ENCODE assay signal across 12 cellular contexts in the genomic region with DNA sequence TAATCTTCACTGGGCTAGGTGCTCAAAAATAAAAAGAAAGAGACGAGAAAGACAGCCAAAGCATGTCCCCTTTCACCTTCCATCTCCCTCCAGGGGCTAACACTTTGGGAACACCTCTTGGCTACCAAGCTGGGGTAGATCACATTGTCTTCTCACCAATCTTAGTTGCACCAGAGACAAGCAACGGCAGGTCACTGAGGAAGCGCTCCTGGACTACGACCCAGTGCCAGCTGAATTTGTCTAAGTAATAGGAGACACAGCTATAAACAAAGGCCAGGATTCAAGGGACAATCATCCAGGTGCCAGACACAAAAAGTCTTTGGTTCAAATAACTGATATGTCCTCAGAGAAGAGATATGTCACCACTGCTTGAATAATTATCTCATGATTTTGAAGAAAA.
A peak's percentile ranks its signal among the peaks of the same experiment; 100 is the strongest.
DNase-seq lines count a peak whose midpoint lies in the region; ATAC-seq, FAIRE-seq and TF ChIP-seq lines count a peak whose summit lies in the region.
"Had no signal": no experiment of that assay in that cellular context is flagged by ENCODE, and none has a peak within 500 bp of the region (broad histone marks: within the 10 kb centered on the region; RNA-seq: fewer than 3 reads in every experiment).

No MANE protein-coding gene starts in this region.

- H3K18ac ChIP-seq in H9 (ENCODE audit: insufficient read length, low read depth, low read length), result no peak overlapping the region

- peaks cover 9% of the 10 kb centered on the region; the same call in 1 of the 2 replicates for H3K79me2 ChIP-seq in H9 (ENCODE audit: insufficient read depth, low read length)

- no peak overlapping the region for H3T11ph ChIP-seq in H9 (ENCODE audit: low read length)

- no peak for FAIRE-seq in kidney (lab: Jason Lieb, UNC)

- H3K4ac ChIP-seq in H9 (ENCODE audit: low read depth, low read length), result no peak overlapping the region

- no peak overlapping the region for H4K5ac ChIP-seq in H9 (ENCODE audit: insufficient read length, low read depth, low read length)

- peaks cover 15 to 21% (median 19%) of the 10 kb centered on the region in 3 experiments; a peak in 6 of 7 replicates for H3K36me3 Mint-ChIP-seq in H9 (ENCODE audit: insufficient read depth in 1 of 3, low read depth in 3 of 3)

- H3K9ac ChIP-seq in H9 (ENCODE audit: extremely low read depth, insufficient read length, low read length), result no peak overlapping the region
- H3K9ac ChIP-seq in kidney (ENCODE audit: low read length in 2 of 2), result no peak overlapping the region
- no peak overlapping the region for H3K9ac ChIP-seq in stomach smooth muscle (ENCODE audit: low read length in 2 of 2)
- H3K9ac ChIP-seq: parathyroid adenoma had no signal

- H2AFZ ChIP-seq in H9 (ENCODE audit: low read length), result no peak overlapping the region
- H2AFZ ChIP-seq: parathyroid adenoma had no signal

- H3K4me3 ChIP-seq in kidney (ENCODE audit: low read length in 2 of 2), result peak overlapping the region in 1 of 2 donors; percentile 84
- H3K4me3 ChIP-seq in stomach smooth muscle (ENCODE audit: low read length in 2 of 2), result peak overlapping the region in 1 of 2 donors; percentile 10

- H3K27me3 ChIP-seq in H9 (ENCODE audit: insufficient read depth, low read length), result no peaks in the 10 kb centered on the region
- no peaks in the 10 kb centered on the region for H3K27me3 ChIP-seq in stomach smooth muscle (ENCODE audit: control insufficient read depth in 1 of 2, insufficient read depth in 2 of 2, low read length in 2 of 2)

- no peaks in the 10 kb centered on the region for H3K27me3 Mint-ChIP-seq in H9 (ENCODE audit: low read depth)

- no CpG with 5 or more reads among the region's 4 CpGs for WGBS in H9 (ENCODE audit: extremely low coverage, insufficient read length, low lambda C conversion rate)

- no peak overlapping the region for H3K4me3 Mint-ChIP-seq in H9

- H3K4me1 ChIP-seq in H9 (ENCODE audit: insufficient read depth, low read length), result peaks cover 11% of the 10 kb centered on the region
- peaks cover 29 to 44% of the 10 kb centered on the region in 2 donors for H3K4me1 ChIP-seq in kidney (ENCODE audit: control insufficient read depth in 1 of 2, insufficient read depth in 1 of 2, low read depth in 1 of 2, low read length in 2 of 2)
- peaks cover 41% of the 10 kb centered on the region for H3K4me1 ChIP-seq in stomach smooth muscle (ENCODE audit: control insufficient read depth, insufficient read depth, low read length)

- H2BK120ac ChIP-seq in H9 (ENCODE audit: low read depth, low read length, poor library complexity, severe bottlenecking), result no peak overlapping the region

- no peak overlapping the region for H3K14ac ChIP-seq in H9 (ENCODE audit: insufficient read depth, low read length)

- no peaks in the 10 kb centered on the region for H4K20me1 ChIP-seq in H9 (ENCODE audit: control insufficient read depth, insufficient read depth, insufficient read length)

- H3K36me3 ChIP-seq in kidney (ENCODE audit: control insufficient read depth in 1 of 2, insufficient read depth in 2 of 2, low read length in 2 of 2) (peaks cover 5 to 7% of the 10 kb centered on the region in 2 donors), stomach smooth muscle (ENCODE audit: control insufficient read depth in 2 of 2, insufficient read depth in 2 of 2, low read length in 2 of 2) (peaks cover 4 to 10% of the 10 kb centered on the region in 2 donors)

- no peak overlapping the region for H3K4me2 ChIP-seq in H9 (ENCODE audit: insufficient read depth, insufficient read length, low read length)

- peak overlapping the region in 2 of 3 experiments; percentile 16 to 18; a peak in 2 of 7 replicates for H3K27ac Mint-ChIP-seq in H9
- H3K27ac Mint-ChIP-seq: activated T-cell treated with anti-CD3 and anti-CD28 coated beads, Interleukin-2, amount 50 U/mL, for 72 hours had no signal

- no peaks in the 10 kb centered on the region for H3K9me3 Mint-ChIP-seq in H9
- H3K9me3 Mint-ChIP-seq: activated T-cell treated with anti-CD3 and anti-CD28 coated beads, Interleukin-2, amount 50 U/mL, for 72 hours had no signal

- no peak overlapping the region for H2BK12ac ChIP-seq in H9 (ENCODE audit: insufficient read length, low read depth, low read length)

- H2BK15ac ChIP-seq in H9 (ENCODE audit: low read depth, low read length), result no peak overlapping the region

- H3K4me1 Mint-ChIP-seq in H9, result peaks cover 18% of the 10 kb centered on the region in 2 experiments

- H3K56ac ChIP-seq in H9 (ENCODE audit: insufficient read length, low read depth, low read length), result no peak overlapping the region

- H4K8ac ChIP-seq in H9 (replicated peaks; ENCODE audit: insufficient read length, low read depth, low read length), result no peak overlapping the region

- no peak overlapping the region for H4K91ac ChIP-seq in H9 (ENCODE audit: insufficient read length, low read depth, low read length)

- no peak overlapping the region for H3K27ac ChIP-seq in H9 (ENCODE audit: insufficient read length, low read depth, low read length)
- peak overlapping the region; percentile 99 for H3K27ac ChIP-seq in VCaP
- H3K27ac ChIP-seq in kidney (ENCODE audit: low read depth in 2 of 2, low read length in 2 of 2), result peak overlapping the region; percentile 53 to 83
- H3K27ac ChIP-seq in stomach smooth muscle (ENCODE audit: low read length), result peak overlapping the region; percentile 50
- H3K27ac ChIP-seq: parathyroid adenoma, WERI-Rb-1 had no signal

- TF ChIP-seq CTCF in H9 (conservative IDR thresholded peaks at IDR 0.05) (no peak), VCaP (conservative IDR thresholded peaks at IDR 0.05) (no peak), kidney (IDR thresholded peaks at IDR 0.05; ENCODE audit: borderline replicate concordance, extremely low read depth, insufficient read depth) (no peak)

- no peaks in the 10 kb centered on the region for H3K9me3 ChIP-seq in H9 (ENCODE audit: control insufficient read depth, low read depth, low read length)
- no peaks in the 10 kb centered on the region for H3K9me3 ChIP-seq in kidney (ENCODE audit: control insufficient read depth in 1 of 2, low read length in 2 of 2)
- no peaks in the 10 kb centered on the region for H3K9me3 ChIP-seq in stomach smooth muscle (ENCODE audit: control insufficient read depth in 2 of 2, low read length in 2 of 2)

- peaks cover 2% of the 10 kb centered on the region for H3K79me1 ChIP-seq in H9 (ENCODE audit: insufficient read depth, low read depth, low read length, poor library complexity, severe bottlenecking)

- no peak overlapping the region for H2BK5ac ChIP-seq in H9 (ENCODE audit: insufficient read length, low read length)

- intact Hi-C loops in kidney (cut with DNase I), result no loop called here

- no peak for ATAC-seq in activated CD4-positive, CD25-positive, alpha-beta regulatory T cell treated with anti-CD3 and anti-CD28 coated beads, Interleukin-2, amount 50 U/mL, for 24 hours
- no peak for ATAC-seq in HG03025 (IDR thresholded peaks at IDR 0.05; ENCODE audit: low FRiP score, unreplicated experiment)
- ATAC-seq: activated T-cell treated with anti-CD3 and anti-CD28 coated beads, Interleukin-2, amount 50 U/mL, for 72 hours had no signal

- no peak overlapping the region for H2BK20ac ChIP-seq in H9 (ENCODE audit: low read depth, low read length, poor library complexity, severe bottlenecking)

- no peak for DNase-seq in H9
- no peak for DNase-seq in kidney
- no peak for DNase-seq in hippocampal formation (lab: John Stamatoyannopoulos, UW)
- DNase-seq: activated T-cell treated with anti-CD3 and anti-CD28 coated beads, Interleukin-2, amount 50 U/mL, for 72 hours; Calu3; NCI-H1436; WERI-Rb-1 had no signal

- H3K23me2 ChIP-seq in H9 (ENCODE audit: insufficient read length, low read depth, low read length, poor library complexity, severe bottlenecking), result peaks cover 9% of the 10 kb centered on the region

- no peak overlapping the region for H3K23ac ChIP-seq in H9 (ENCODE audit: insufficient read length, low read depth, low read length)

- no peak overlapping the region for H2AK5ac ChIP-seq in H9 (ENCODE audit: insufficient read length, low read length)
